ENCODE assay signal across 15 cellular contexts in the genomic region with DNA sequence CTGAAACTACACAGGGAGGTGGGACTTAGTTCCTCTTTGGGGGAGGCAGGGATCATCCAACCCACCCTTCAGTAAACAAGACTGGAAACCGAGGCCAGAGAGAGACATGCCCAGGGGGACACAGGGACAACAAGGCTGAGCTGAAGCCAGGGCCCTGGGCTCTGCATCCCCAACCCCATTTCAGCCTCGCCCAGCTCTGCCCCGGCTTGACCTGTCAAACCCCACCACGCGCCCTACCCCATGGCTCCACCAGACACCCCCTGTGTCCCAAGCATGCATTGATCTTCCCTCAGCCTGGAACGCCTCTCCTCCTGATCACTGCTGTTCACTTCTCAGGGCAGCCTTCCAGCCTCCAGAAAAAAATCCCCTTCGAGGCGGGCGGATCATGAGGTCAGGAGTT. TPM values are rescaled to one million over a fixed set of nuclear protein-coding genes. Genes with fewer than 3 reads are reported as not detected.
DNase-seq lines count a peak whose midpoint lies in the region; ATAC-seq, FAIRE-seq and TF ChIP-seq lines count a peak whose summit lies in the region.
"Had no signal": no experiment of that assay in that cellular context is flagged by ENCODE, and none has a peak within 500 bp of the region (broad histone marks: within the 10 kb centered on the region; RNA-seq: fewer than 3 reads in every experiment).

No MANE protein-coding gene starts in this region.

- H3K79me2 ChIP-seq in astrocyte (ENCODE audit: insufficient read depth, low read length) (no peaks in the 10 kb centered on the region), neural cell (replicated peaks; ENCODE audit: insufficient read depth, low read length) (peaks cover 58% of the 10 kb centered on the region)

- no peak overlapping the region for H3K27ac ChIP-seq in astrocyte (ENCODE audit: low read depth, low read length)
- peak overlapping the region; percentile 86 for H3K27ac ChIP-seq in neural cell (ENCODE audit: low read length)

- peaks cover 56% of the 10 kb centered on the region for H4K20me1 ChIP-seq in astrocyte (ENCODE audit: insufficient read depth, low read length)
- H4K20me1 ChIP-seq in neural cell (ENCODE audit: insufficient read depth): no peaks in the 10 kb centered on the region

- no peaks in the 10 kb centered on the region for H3K36me3 ChIP-seq in astrocyte (ENCODE audit: insufficient read depth, low read length)
- H3K36me3 ChIP-seq in neural cell (ENCODE audit: insufficient read depth, low read length): no peaks in the 10 kb centered on the region

- TF ChIP-seq CTCF in astrocyte (IDR thresholded peaks at IDR 0.05; ENCODE audit: insufficient read depth, low read depth, low read length): no peak
- no peak for TF ChIP-seq CTCF in neural cell (IDR thresholded peaks at IDR 0.05; ENCODE audit: poor library complexity, severe bottlenecking)

- no peaks in the 10 kb centered on the region for H3K9me2 ChIP-seq in neural cell (ENCODE audit: insufficient read depth, low read length)

- H3K9me3 ChIP-seq in astrocyte (ENCODE audit: insufficient read depth, low read depth, low read length): no peaks in the 10 kb centered on the region
- H3K9me3 ChIP-seq in neural cell (ENCODE audit: low read length): no peaks in the 10 kb centered on the region

- no peaks in the 10 kb centered on the region for H3K9me3 Mint-ChIP-seq in activated naive CD8-positive, alpha-beta T cell treated with anti-CD3 and anti-CD28 coated beads, Interleukin-2, amount 10 ng/mL, durations not matched to agents 7 days and 5 days
- H3K9me3 Mint-ChIP-seq in activated naive CD8-positive, alpha-beta T cell treated with anti-CD3 and anti-CD28 coated beads for 36 hours: no peaks in the 10 kb centered on the region
- H3K9me3 Mint-ChIP-seq in astrocyte (ENCODE audit: unreplicated experiment): no peaks in the 10 kb centered on the region

- H3K9ac ChIP-seq in astrocyte (ENCODE audit: low read length) (no peak overlapping the region), neural cell (ENCODE audit: low read length) (peak overlapping the region; percentile 80)

- H3F3A ChIP-seq in neural cell (ENCODE audit: insufficient read depth, low read length, poor library complexity, severe bottlenecking): peaks cover 4% of the 10 kb centered on the region

- H3K27ac Mint-ChIP-seq in activated naive CD8-positive, alpha-beta T cell treated with anti-CD3 and anti-CD28 coated beads, Interleukin-2, amount 10 ng/mL, durations not matched to agents 7 days and 5 days: no peak overlapping the region
- no peak overlapping the region for H3K27ac Mint-ChIP-seq in activated naive CD8-positive, alpha-beta T cell treated with anti-CD3 and anti-CD28 coated beads for 36 hours
- H3K27ac Mint-ChIP-seq in astrocyte (ENCODE audit: unreplicated experiment): peak overlapping the region; percentile 41

- POLR2A ChIA-PET in activated naive CD8-positive, alpha-beta T cell treated with anti-CD3 and anti-CD28 coated beads, Interleukin-2, amount 10 ng/mL, durations not matched to agents 7 days and 5 days (lab: Charles Lee): no interaction called here

- H3K27me3 ChIP-seq in astrocyte (ENCODE audit: insufficient read depth, low read length): peaks cover 37% of the 10 kb centered on the region
- no peaks in the 10 kb centered on the region for H3K27me3 ChIP-seq in neural cell (ENCODE audit: insufficient read depth, low read depth, low read length)

- FAIRE-seq in astrocyte (lab: Jason Lieb, UNC) (no peak), frontal cortex (lab: Jason Lieb, UNC) (no peak)
- FAIRE-seq: GM19239, H54, HTR-8/SVneo, RCC 7860 had no signal

- H3K4me3 Mint-ChIP-seq in activated naive CD8-positive, alpha-beta T cell treated with anti-CD3 and anti-CD28 coated beads, Interleukin-2, amount 10 ng/mL, durations not matched to agents 7 days and 5 days: peak overlapping the region; percentile 6
- no peak overlapping the region for H3K4me3 Mint-ChIP-seq in activated naive CD8-positive, alpha-beta T cell treated with anti-CD3 and anti-CD28 coated beads for 36 hours
- H3K4me3 Mint-ChIP-seq in astrocyte (ENCODE audit: unreplicated experiment): peak overlapping the region; percentile 40

- TF ChIP-seq RAD21 in neural cell (conservative IDR thresholded peaks at IDR 0.05): no peak

- peaks cover 48% of the 10 kb centered on the region for H3K27me3 Mint-ChIP-seq in activated naive CD8-positive, alpha-beta T cell treated with anti-CD3 and anti-CD28 coated beads, Interleukin-2, amount 10 ng/mL, durations not matched to agents 7 days and 5 days
- peaks cover 59% of the 10 kb centered on the region for H3K27me3 Mint-ChIP-seq in activated naive CD8-positive, alpha-beta T cell treated with anti-CD3 and anti-CD28 coated beads for 36 hours
- peaks cover 34% of the 10 kb centered on the region for H3K27me3 Mint-ChIP-seq in astrocyte (ENCODE audit: low read depth, unreplicated experiment)

- no peak for DNase-seq in activated naive CD8-positive, alpha-beta T cell treated with anti-CD3 and anti-CD28 coated beads, Interleukin-2, amount 10 ng/mL, durations not matched to agents 7 days and 5 days
- no peak for DNase-seq in activated naive CD8-positive, alpha-beta T cell treated with anti-CD3 and anti-CD28 coated beads for 36 hours
- DNase-seq in astrocyte (ENCODE audit: low read depth): no peak
- no peak for DNase-seq in frontal cortex (ENCODE audit: low spot score in 2 of 2)
- no peak for DNase-seq in kidney tubule cell (ENCODE audit: low spot score)
- DNase-seq: ACHN, AML-193, NCI-H1930, Right ventricle myocardium superior had no signal

- peaks cover 8% of the 10 kb centered on the region for H3K4me1 Mint-ChIP-seq in activated naive CD8-positive, alpha-beta T cell treated with anti-CD3 and anti-CD28 coated beads, Interleukin-2, amount 10 ng/mL, durations not matched to agents 7 days and 5 days
- H3K4me1 Mint-ChIP-seq in activated naive CD8-positive, alpha-beta T cell treated with anti-CD3 and anti-CD28 coated beads for 36 hours: peaks cover 10% of the 10 kb centered on the region
- no peaks in the 10 kb centered on the region for H3K4me1 Mint-ChIP-seq in astrocyte (ENCODE audit: low read depth, unreplicated experiment)

- no peak overlapping the region for H3K4me3 ChIP-seq in astrocyte (ENCODE audit: insufficient read depth, low read depth, low read length)
- H3K4me3 ChIP-seq in neural cell (ENCODE audit: low read length): peak overlapping the region; percentile 77

- H3K4me2 ChIP-seq in astrocyte (ENCODE audit: low read length): no peak overlapping the region
- no peak overlapping the region for H3K4me2 ChIP-seq in neural cell (ENCODE audit: low read length)

- TF ChIP-seq EP300 in neural cell (conservative IDR thresholded peaks at IDR 0.05; ENCODE audit: poor library complexity, severe bottlenecking): no peak

- H3K4me1 ChIP-seq in astrocyte (ENCODE audit: insufficient read depth, low read length): peaks cover 6% of the 10 kb centered on the region

- ATAC-seq in activated naive CD8-positive, alpha-beta T cell treated with anti-CD3 and anti-CD28 coated beads, Interleukin-2, amount 10 ng/mL, durations not matched to agents 7 days and 5 days (ENCODE audit: low read depth): no peak
- ATAC-seq in GM21529 (IDR thresholded peaks at IDR 0.05; ENCODE audit: unreplicated experiment): no peak

- no peaks in the 10 kb centered on the region for H3K36me3 Mint-ChIP-seq in activated naive CD8-positive, alpha-beta T cell treated with anti-CD3 and anti-CD28 coated beads, Interleukin-2, amount 10 ng/mL, durations not matched to agents 7 days and 5 days
- no peaks in the 10 kb centered on the region for H3K36me3 Mint-ChIP-seq in activated naive CD8-positive, alpha-beta T cell treated with anti-CD3 and anti-CD28 coated beads for 36 hours
- H3K36me3 Mint-ChIP-seq in astrocyte (ENCODE audit: low read depth, unreplicated experiment): peaks cover 4% of the 10 kb centered on the region

- H2AFZ ChIP-seq in astrocyte (ENCODE audit: low read depth, low read length) (no peak overlapping the region), neural cell (ENCODE audit: low read depth, low read length) (no peak overlapping the region)

RNA-seq across cellular contexts. Expression of a gene that starts 2.0 kb away (rescaled TPM):
- total RNA-seq in activated naive CD8-positive, alpha-beta T cell treated with anti-CD3 and anti-CD28 coated beads, Interleukin-2, amount 10 ng/mL, durations not matched to agents 7 days and 5 days: under 1 TPM; 0.06 to 0.11 TPM
- total RNA-seq in activated naive CD8-positive, alpha-beta T cell treated with anti-CD3 and anti-CD28 coated beads for 36 hours: under 1 TPM; 0.21 to 0.26 TPM
- total RNA-seq in astrocyte (5.5 and 7.1 TPM in 2 replicates), frontal cortex (116 TPM)
- polyA plus RNA-seq in neural cell: 50.5 and 79.7 TPM in 2 replicates
- 302 and 348 TPM in 2 replicates for polyA minus RNA-seq in neural cell

RNA-seq across cellular contexts. Expression of a gene that starts 9.7 kb away (rescaled TPM):
- total RNA-seq in activated naive CD8-positive, alpha-beta T cell treated with anti-CD3 and anti-CD28 coated beads, Interleukin-2, amount 10 ng/mL, durations not matched to agents 7 days and 5 days: 1,000 to 10,000 TPM; 1,438 to 1,457 TPM
- 1,000 to 10,000 TPM; 1,472 to 1,524 TPM for total RNA-seq in activated naive CD8-positive, alpha-beta T cell treated with anti-CD3 and anti-CD28 coated beads for 36 hours
- 973 and 1,045 TPM in 2 replicates for total RNA-seq in astrocyte
- 452 and 591 TPM in 2 replicates for polyA plus RNA-seq in neural cell
- 127 and 197 TPM in 2 replicates for polyA minus RNA-seq in neural cell
- 276 TPM for total RNA-seq in frontal cortex

RNA-seq across cellular contexts. Expression of a gene that starts 31.1 kb away (rescaled TPM):
- total RNA-seq in activated naive CD8-positive, alpha-beta T cell treated with anti-CD3 and anti-CD28 coated beads, Interleukin-2, amount 10 ng/mL, durations not matched to agents 7 days and 5 days: 10 to 100 TPM; 48.0 to 51.2 TPM
- 10 to 100 TPM; 27.0 to 28.7 TPM for total RNA-seq in activated naive CD8-positive, alpha-beta T cell treated with anti-CD3 and anti-CD28 coated beads for 36 hours
- 30.2 and 32.4 TPM in 2 replicates for total RNA-seq in astrocyte
- 80.2 and 108 TPM in 2 replicates for polyA plus RNA-seq in neural cell
- polyA minus RNA-seq in neural cell: 33.8 and 39.9 TPM in 2 replicates
- total RNA-seq in frontal cortex: 17.9 TPM

RNA-seq across cellular contexts. Expression of a gene that starts 40.6 kb away (rescaled TPM):
- 100 to 1,000 TPM; 214 to 217 TPM for total RNA-seq in activated naive CD8-positive, alpha-beta T cell treated with anti-CD3 and anti-CD28 coated beads, Interleukin-2, amount 10 ng/mL, durations not matched to agents 7 days and 5 days
- 100 to 1,000 TPM; 287 to 297 TPM for total RNA-seq in activated naive CD8-positive, alpha-beta T cell treated with anti-CD3 and anti-CD28 coated beads for 36 hours
- total RNA-seq in astrocyte (94.7 and 108 TPM in 2 replicates), frontal cortex (43.6 TPM)
- polyA plus RNA-seq in neural cell: 60.5 and 95.2 TPM in 2 replicates
- 34.6 and 39.8 TPM in 2 replicates for polyA minus RNA-seq in neural cell

RNA-seq across cellular contexts. Expression of a gene that starts 42.2 kb away (rescaled TPM):
- 1 to 10 TPM; 6.7 to 9.7 TPM for total RNA-seq in activated naive CD8-positive, alpha-beta T cell treated with anti-CD3 and anti-CD28 coated beads, Interleukin-2, amount 10 ng/mL, durations not matched to agents 7 days and 5 days
- total RNA-seq in activated naive CD8-positive, alpha-beta T cell treated with anti-CD3 and anti-CD28 coated beads for 36 hours: 1 to 10 TPM; 1.5 to 1.7 TPM
- total RNA-seq in astrocyte (2.7 and 3.9 TPM in 2 replicates), frontal cortex (3.7 TPM)
- 11.8 and 24.1 TPM in 2 replicates for polyA plus RNA-seq in neural cell
- polyA minus RNA-seq in neural cell: 6.1 and 6.8 TPM in 2 replicates

Comparison
In these comparisons a context has a peak if more than half of its experiments do, and no peak if none do; other contexts are left out.
1. RNA of a gene that starts 2.0 kb away (total RNA-seq): 116 TPM in frontal cortex (single experiment); 5.5 to 7.1 TPM in astrocyte, 0.21 to 0.26 TPM in activated naive CD8-positive, alpha-beta T cell treated with anti-CD3 and anti-CD28 coated beads for 36 hours and 0.06 to 0.11 TPM in activated naive CD8-positive, alpha-beta T cell treated with anti-CD3 and anti-CD28 coated beads, Interleukin-2, amount 10 ng/mL, durations not matched to agents 7 days and 5 days; every median in the first group is over 10 times any median in the second.